ENCODE assay signal across 28 cellular contexts in genomic region chr19:34418300-34418699, GRCh38.
"Had no signal": no experiment of that assay in that cellular context is flagged by ENCODE, and none has a peak within 500 bp of the region (broad histone marks: within the 10 kb centered on the region; RNA-seq: fewer than 3 reads in every experiment).

No MANE protein-coding gene starts in this region.

- H3K27me3 Mint-ChIP-seq: naive thymus-derived CD4-positive, alpha-beta T cell; natural killer cell treated with Interleukin-12 subunit alpha and Interleukin-12 subunit beta and Interleukin-15 and Interleukin-18, amount 100 ng/mL, for 72 hours; progenitor cell of endocrine pancreas; stimulated activated naive CD8-positive, alpha-beta T cell treated with anti-CD3 and anti-CD28 coated beads, Interleukin-15, Interleukin-2, amounts not matched to agents 100 ng/mL and 50 ng/mL, for 24 hours had no signal

- H3K27ac Mint-ChIP-seq: progenitor cell of endocrine pancreas; stimulated activated naive CD8-positive, alpha-beta T cell treated with anti-CD3 and anti-CD28 coated beads, Interleukin-15, Interleukin-2, amounts not matched to agents 100 ng/mL and 50 ng/mL, for 24 hours had no signal

- H3K9me3 ChIP-seq: left lung, lower lobe of right lung, mucosa of descending colon, ovary, right atrium auricular region, right lobe of liver, suprapubic skin, thoracic aorta, tibial artery, uterus had no signal

- H3K4me3 ChIP-seq: left lung, lower lobe of right lung, mucosa of descending colon, ovary, right atrium auricular region, right lobe of liver, smooth muscle cell, suprapubic skin, thoracic aorta, tibial artery, uterus had no signal

- H3K4me1 Mint-ChIP-seq: immature natural killer cell had no signal

- H3K9me3 Mint-ChIP-seq: immature natural killer cell; naive thymus-derived CD4-positive, alpha-beta T cell; natural killer cell treated with Interleukin-12 subunit alpha and Interleukin-12 subunit beta and Interleukin-15 and Interleukin-18, amount 100 ng/mL, for 72 hours; stimulated activated naive CD8-positive, alpha-beta T cell treated with anti-CD3 and anti-CD28 coated beads, Interleukin-15, Interleukin-2, amounts not matched to agents 100 ng/mL and 50 ng/mL, for 24 hours had no signal

- H3K4me1 ChIP-seq: left lung, lower lobe of right lung, right atrium auricular region, right lobe of liver, suprapubic skin, tibial artery, uterus had no signal

- H3K27ac ChIP-seq: left lung, lower lobe of right lung, ovary, right atrium auricular region, right lobe of liver, suprapubic skin, thoracic aorta, tibial artery, uterus had no signal

- DNase-seq: hypothalamus; immature natural killer cell; kidney; left colon; left lung; lower lobe of right lung; mammary epithelial cell; mesendoderm; midbrain; mucosa of descending colon; naive thymus-derived CD4-positive, alpha-beta T cell; ovary; right lobe of liver; stimulated activated CD4-positive, alpha-beta T cell treated with anti-CD3 and anti-CD28 coated beads, Interleukin-1b, Interleukin-23, amount 100 ng/mL, for 48 hours; stimulated activated CD4-positive, alpha-beta T cell treated with anti-CD3 and anti-CD28 coated beads, Interleukin-2, amount 100 ng/mL, for 48 hours; stimulated activated CD4-positive, alpha-beta T cell treated with anti-CD3 and anti-CD28 coated beads, Interleukin-4, amount 100 ng/mL, for 4 hours; stimulated activated CD8-positive, alpha-beta memory T cell treated with anti-CD3 and anti-CD28 coated beads, Interleukin-4, amount 100 ng/mL, for 48 hours; stimulated activated naive CD4-positive, alpha-beta T cell; tibial artery; trophoblast cell; uterus had no signal

- ATAC-seq: left colon; left lung; lower lobe of right lung; mucosa of descending colon; naive thymus-derived CD4-positive, alpha-beta T cell; natural killer cell treated with Interleukin-12 subunit alpha and Interleukin-12 subunit beta and Interleukin-15 and Interleukin-18, amount 100 ng/mL, for 72 hours; right lobe of liver had no signal

- H3K4me3 Mint-ChIP-seq: immature natural killer cell; naive thymus-derived CD4-positive, alpha-beta T cell; natural killer cell treated with Interleukin-12 subunit alpha and Interleukin-12 subunit beta and Interleukin-15 and Interleukin-18, amount 100 ng/mL, for 72 hours; stimulated activated naive CD8-positive, alpha-beta T cell treated with anti-CD3 and anti-CD28 coated beads, Interleukin-15, Interleukin-2, amounts not matched to agents 100 ng/mL and 50 ng/mL, for 24 hours had no signal

- H3K36me3 Mint-ChIP-seq: natural killer cell treated with Interleukin-12 subunit alpha and Interleukin-12 subunit beta and Interleukin-15 and Interleukin-18, amount 100 ng/mL, for 72 hours had no signal

- H3K36me3 ChIP-seq: ovary, uterus had no signal
